ENCODE assay signal across 8 cellular contexts in genomic region chr20:63739129-63740069, GRCh38. TPM values are rescaled to one million over a fixed set of nuclear protein-coding genes. Genes with fewer than 3 reads are reported as not detected.
A peak's percentile ranks its signal among the peaks of the same experiment; 100 is the strongest.
DNase-seq lines count a peak whose midpoint lies in the region; ATAC-seq and TF ChIP-seq lines count a peak whose summit lies in the region.

TSS of gene SLC2A4RG (plus strand) at chr20:63739776. CDS start at chr20:63739913, 137 bp downstream.

- peak; percentile 29 for ATAC-seq in HG03469 (IDR thresholded peaks at IDR 0.05; ENCODE audit: unreplicated experiment)

- TF ChIP-seq CTCF in PC-9 (conservative IDR thresholded peaks at IDR 0.05) (no peak), fibroblast of lung (conservative IDR thresholded peaks at IDR 0.05 in 1 of 2, IDR thresholded peaks at IDR 0.05 in 1 of 2; ENCODE audit: low read depth in 1 of 2, low read length in 2 of 2) (no peak)

- peak; percentile 35 for TF ChIP-seq POLR2A in GM18951 (IDR thresholded peaks at IDR 0.05; ENCODE audit: extremely low read depth, insufficient read depth, insufficient read length)

- H3K9me3 Mint-ChIP-seq in activated T-helper 2 cell treated with anti-CD3 and anti-CD28 coated beads, Interferon-gamma antibody, Interleukin-2, Interleukin-4, amounts not matched to agents 10 μg/mL and 5 μg/mL and 100 μg/mL, durations not matched to agents 14 hours and 24 hours and 36 hours, result no peaks in the 10 kb centered on the region

- H3K4me1 ChIP-seq in PC-9 (replicated peaks; ENCODE audit: insufficient read depth) (peaks cover 9% of the 10 kb centered on the region), fibroblast of lung (ENCODE audit: control insufficient read depth, extremely low read depth, insufficient read depth, low read length) (peaks cover 8% of the 10 kb centered on the region), muscle layer of colon (ENCODE audit: insufficient read depth, low read length) (peaks cover 18% of the 10 kb centered on the region)

- 0 out of 2 replicates have a peak within 1 kb of the TSS, but pooled peaks have one; percentile 13 for H3K27ac ChIP-seq in PC-9
- H3K27ac ChIP-seq in fibroblast of lung (ENCODE audit: insufficient read depth, low read length), result peak within 1 kb of the TSS; percentile 72
- peak within 1 kb of the TSS; percentile 99 for H3K27ac ChIP-seq in muscle layer of colon (ENCODE audit: low read depth, low read length)
- H3K27ac ChIP-seq in temporal lobe (ENCODE audit: low read depth, low read length), result peak within 1 kb of the TSS; percentile 72

- no TSS peak for BruUV-seq in PC-9 (replicated peaks; lab: Mats Ljungman, UMichigan)

- peak within 1 kb of the TSS; percentile 46 for H2AFZ ChIP-seq in PC-9
- H2AFZ ChIP-seq in fibroblast of lung (ENCODE audit: low read length), result no peak within 1 kb of the TSS

- H3K9me3 ChIP-seq in PC-9 (ENCODE audit: insufficient read depth, low read depth) (no peaks in the 10 kb centered on the region), fibroblast of lung (ENCODE audit: control insufficient read depth, insufficient read depth, low read depth, low read length) (no peaks in the 10 kb centered on the region), muscle layer of colon (ENCODE audit: low read length) (no peaks in the 10 kb centered on the region)

- peak within 1 kb of the TSS; percentile 13 for H3K4me3 Mint-ChIP-seq in activated T-helper 2 cell treated with anti-CD3 and anti-CD28 coated beads, Interferon-gamma antibody, Interleukin-2, Interleukin-4, amounts not matched to agents 10 μg/mL and 5 μg/mL and 100 μg/mL, durations not matched to agents 14 hours and 24 hours and 36 hours (ENCODE audit: low read depth)

- H3F3A ChIP-seq in PC-9 (ENCODE audit: insufficient read depth, low read depth), result peaks cover 37% of the 10 kb centered on the region

- H3K36me3 Mint-ChIP-seq in activated T-helper 2 cell treated with anti-CD3 and anti-CD28 coated beads, Interferon-gamma antibody, Interleukin-2, Interleukin-4, amounts not matched to agents 10 μg/mL and 5 μg/mL and 100 μg/mL, durations not matched to agents 14 hours and 24 hours and 36 hours (ENCODE audit: low read depth), result peaks cover 22% of the 10 kb centered on the region

- H3K4me2 ChIP-seq in PC-9 (peak within 1 kb of the TSS; percentile 74), fibroblast of lung (ENCODE audit: extremely low read depth, insufficient read depth, low read length) (peak within 1 kb of the TSS; percentile 90)

- peak within 1 kb of the TSS; percentile 75 for H3K9ac ChIP-seq in fibroblast of lung (ENCODE audit: insufficient read depth, low read length)
- H3K9ac ChIP-seq in muscle layer of colon (ENCODE audit: low read length), result peak within 1 kb of the TSS; percentile 33

- in situ Hi-C loops in GM18951 (cut with MboI; ENCODE audit: low sequenced_read_pairs, unreplicated experiment), result no loop called here

- intact Hi-C loops in PC-9 (cut with micrococcal nuclease; ENCODE audit: unreplicated experiment), result loop anchor here (2.0 kb wide), 1 partner anchor 203 kb away; the partner anchor contains the start of gene PTK6
- intact Hi-C loops in activated T-helper 2 cell treated with anti-CD3 and anti-CD28 coated beads, Interferon-gamma antibody, Interleukin-2, Interleukin-4, amounts not matched to agents 10 μg/mL and 5 μg/mL and 100 μg/mL, durations not matched to agents 14 hours and 24 hours and 36 hours (cut with micrococcal nuclease), result loop anchor here (5.0 to 10.0 kb wide), 2 partner anchors 32 to 125 kb away; partner anchors contain the start of genes ABHD16B, ARFRP1, TPD52L2 and ZGPAT

- peaks cover 5% of the 10 kb centered on the region; the same call in 1 of the 2 replicates for H4K20me1 ChIP-seq in PC-9 (ENCODE audit: insufficient read depth)
- no peaks in the 10 kb centered on the region for H4K20me1 ChIP-seq in fibroblast of lung (ENCODE audit: control insufficient read depth, extremely low read depth, insufficient read depth, low read length)

- H3K79me2 ChIP-seq in PC-9 (ENCODE audit: low read depth), result peaks cover 10% of the 10 kb centered on the region; the same call in 1 of the 2 replicates
- peaks cover 4% of the 10 kb centered on the region for H3K79me2 ChIP-seq in fibroblast of lung (ENCODE audit: control insufficient read depth, insufficient read depth, low read length)

- H3K4me3 ChIP-seq in PC-9 (peak within 1 kb of the TSS; percentile 46), fibroblast of lung (replicated peaks in 1 of 4; ENCODE audit: control extremely low read depth in 1 of 4, insufficient read depth in 1 of 4, low read depth in 3 of 4, low read length in 4 of 4) (peak within 1 kb of the TSS; percentile 65 to 74 (median 68)), muscle layer of colon (ENCODE audit: low read depth in 1 of 2, low read length in 2 of 2) (peak within 1 kb of the TSS; percentile 70 to 85)

- POLR2A ChIA-PET in PC-9 (lab: Charles Lee; ENCODE audit: unreplicated experiment), result interaction anchor here (0.6 kb wide), 2 partner anchors 42 to 98 kb away, joined by 3 read pairs; no protein-coding TSS in a partner anchor

- CTCF ChIA-PET in PC-9 (lab: Charles Lee), result interaction anchor here (0.6 to 0.7 kb wide), 2 partner anchors 31 to 469 kb away, joined by 3 to 6 read pairs; no protein-coding TSS in a partner anchor

- no peaks in the 10 kb centered on the region for H3K36me3 ChIP-seq in PC-9 (ENCODE audit: low read depth)
- peaks cover 22% of the 10 kb centered on the region for H3K36me3 ChIP-seq in fibroblast of lung (ENCODE audit: control insufficient read depth, insufficient read depth, low read length)
- peaks cover 9% of the 10 kb centered on the region for H3K36me3 ChIP-seq in muscle layer of colon (ENCODE audit: insufficient read depth, low read length)

- H3K27me3 ChIP-seq in PC-9 (ENCODE audit: insufficient read depth, low read depth) (no peaks in the 10 kb centered on the region), fibroblast of lung (ENCODE audit: control insufficient read depth, insufficient read depth, low read length) (no peaks in the 10 kb centered on the region), muscle layer of colon (ENCODE audit: control insufficient read depth in 1 of 2, insufficient read depth in 2 of 2, low read length in 2 of 2) (no peaks in the 10 kb centered on the region)

- no peaks in the 10 kb centered on the region for H3K27me3 Mint-ChIP-seq in activated T-helper 2 cell treated with anti-CD3 and anti-CD28 coated beads, Interferon-gamma antibody, Interleukin-2, Interleukin-4, amounts not matched to agents 10 μg/mL and 5 μg/mL and 100 μg/mL, durations not matched to agents 14 hours and 24 hours and 36 hours (ENCODE audit: low read depth)

- H3K27ac Mint-ChIP-seq in activated T-helper 2 cell treated with anti-CD3 and anti-CD28 coated beads, Interferon-gamma antibody, Interleukin-2, Interleukin-4, amounts not matched to agents 10 μg/mL and 5 μg/mL and 100 μg/mL, durations not matched to agents 14 hours and 24 hours and 36 hours, result no peak within 1 kb of the TSS

- DNase-seq in Ammon's horn (ENCODE audit: low spot score) (peak; percentile 79), PC-9 (peak in 1 of 2 experiments; percentile 85), fibroblast of lung (ENCODE audit: low read depth in 2 of 2) (peak; percentile 63 to 72)
- peak; percentile 72 for DNase-seq in activated T-helper 2 cell treated with anti-CD3 and anti-CD28 coated beads, Interferon-gamma antibody, Interleukin-2, Interleukin-4, amounts not matched to agents 10 μg/mL and 5 μg/mL and 100 μg/mL, durations not matched to agents 14 hours and 24 hours and 36 hours (ENCODE audit: low spot score)

- H3K4me1 Mint-ChIP-seq in activated T-helper 2 cell treated with anti-CD3 and anti-CD28 coated beads, Interferon-gamma antibody, Interleukin-2, Interleukin-4, amounts not matched to agents 10 μg/mL and 5 μg/mL and 100 μg/mL, durations not matched to agents 14 hours and 24 hours and 36 hours (ENCODE audit: low read depth), result peaks cover 12% of the 10 kb centered on the region

- no peaks in the 10 kb centered on the region for H3K9me2 ChIP-seq in PC-9 (ENCODE audit: insufficient read depth)

RNA-seq across cellular contexts. Expression of gene SLC2A4RG, which starts in this region (rescaled TPM):
- total RNA-seq in PC-9 (2021), result 167 and 233 TPM in 2 replicates
- 48.3 and 53.0 TPM in 2 replicates for total RNA-seq in activated T-helper 2 cell treated with anti-CD3 and anti-CD28 coated beads, Interferon-gamma antibody, Interleukin-2, Interleukin-4, amounts not matched to agents 10 μg/mL and 5 μg/mL and 100 μg/mL, durations not matched to agents 14 hours and 24 hours and 36 hours
- 18.2 and 30.6 TPM in 2 replicates for total RNA-seq in fibroblast of lung
- polyA plus RNA-seq in fibroblast of lung, result 17.5 and 27.1 TPM in 2 replicates
- 57.0 and 93.2 TPM in 2 replicates for polyA plus RNA-seq in fibroblast of lung (2012)
- 17.2 and 17.6 TPM in 2 replicates for polyA minus RNA-seq in fibroblast of lung (ENCODE audit: low replicate concordance)
- total RNA-seq in temporal lobe, result 2.5 TPM

Comparison
In these comparisons a context has a peak if more than half of its experiments do, and no peak if none do; other contexts are left out.
1. H3K27ac ChIP-seq: peak in every context shown above with its lines; median percentile 99 in muscle layer of colon; 72 in fibroblast of lung; 72 in temporal lobe; 13 in PC-9.